Comparison of ENCODE assay signal across 11 cellular contexts in genomic region chr12:94994312-94994711, GRCh38. TPM values are rescaled to one million over a fixed set of nuclear protein-coding genes. Genes with fewer than 3 reads are reported as not detected.
DNase-seq lines count a peak whose midpoint lies in the region; ATAC-seq and TF ChIP-seq lines count a peak whose summit lies in the region.
"Had no signal": no experiment of that assay in that cellular context is flagged by ENCODE, and none has a peak within 500 bp of the region (broad histone marks: within the 10 kb centered on the region; RNA-seq: fewer than 3 reads in every experiment).

No MANE protein-coding gene starts in this region.

- DNase-seq in left ventricle myocardium superior (no peak), Right ventricle myocardium superior (no peak), T1000 (lab: John Stamatoyannopoulos, UW) (peak; percentile 21), fibroblast of pulmonary artery (ENCODE audit: low read depth) (peak; percentile 62), NOMO-1 (lab: John Stamatoyannopoulos, UW; ENCODE audit: unreplicated experiment in 2 of 2) (no peak), glutamatergic neuron (no peak), cortex of kidney (lab: John Stamatoyannopoulos, UW) (no peak)
- no peak for DNase-seq in NK-92 treated with Interleukin-12 subunit alpha and Interleukin-12 subunit beta, amount 100 ng/mL, for 24 hours (lab: John Stamatoyannopoulos, UW)
- DNase-seq: central memory CD4-positive, alpha-beta T cell; gastrocnemius medialis; stimulated activated CD4-positive, alpha-beta T cell treated with anti-CD3 and anti-CD28 coated beads, Interleukin-4, amount 100 ng/mL, for 4 hours had no signal

- H3K4me3 ChIP-seq in fibroblast of pulmonary artery (replicated peaks; ENCODE audit: low read depth, low read length) = no peak overlapping the region
- H3K4me3 ChIP-seq: gastrocnemius medialis had no signal

- TF ChIP-seq CTCF in fibroblast of pulmonary artery (IDR thresholded peaks at IDR 0.05; ENCODE audit: low read length, missing control alignments) (no peak), glutamatergic neuron (IDR thresholded peaks at IDR 0.05; ENCODE audit: partially characterized antibody, unreplicated experiment) (no peak)

- ATAC-seq in left ventricle myocardium superior (peak; percentile 23), Right ventricle myocardium superior (ENCODE audit: poor library complexity) (no peak)
- ATAC-seq: gastrocnemius medialis had no signal

- H3K9me3 Mint-ChIP-seq in glutamatergic neuron (ENCODE audit: unreplicated experiment) = no peaks in the 10 kb centered on the region

- intact Hi-C loops in left ventricle myocardium superior (cut with micrococcal nuclease) = no loop called here
- intact Hi-C loops in Right ventricle myocardium superior (cut with DNase I) = no loop called here

- no peaks in the 10 kb centered on the region for H3K4me1 Mint-ChIP-seq in glutamatergic neuron (ENCODE audit: low read depth, unreplicated experiment)

- H3K36me3 Mint-ChIP-seq in glutamatergic neuron (ENCODE audit: unreplicated experiment) = no peaks in the 10 kb centered on the region

- H3K27me3 Mint-ChIP-seq in glutamatergic neuron (ENCODE audit: unreplicated experiment) = no peaks in the 10 kb centered on the region

- H3K4me3 Mint-ChIP-seq in glutamatergic neuron (ENCODE audit: unreplicated experiment) = no peak overlapping the region

- no peak overlapping the region for H3K27ac Mint-ChIP-seq in glutamatergic neuron (ENCODE audit: unreplicated experiment)

RNA-seq across cellular contexts. Expression of gene NDUFA12, which starts 9.2 kb away (rescaled TPM):
- 379 TPM for total RNA-seq in left ventricle myocardium superior
- 392 TPM for total RNA-seq in Right ventricle myocardium superior
- total RNA-seq in glutamatergic neuron (ENCODE audit: unreplicated experiment) = 73.8 TPM

Comparison
In these comparisons a context has a peak if more than half of its experiments do, and no peak if none do; other contexts are left out.
1. DNase-seq: peak in T1000 (single experiment) and fibroblast of pulmonary artery (single experiment); none in left ventricle myocardium superior (single experiment), Right ventricle myocardium superior (single experiment), NOMO-1 (0 of 2), glutamatergic neuron (single experiment), NK-92 treated with Interleukin-12 subunit alpha and Interleukin-12 subunit beta, amount 100 ng/mL, for 24 hours (single experiment) and cortex of kidney (single experiment).